3 cellular contexts compared by ENCODE assay signal in genomic region chr3:98148751-98149150, GRCh38. TPM values are rescaled to one million over a fixed set of nuclear protein-coding genes. Genes with fewer than 3 reads are reported as not detected.
"Had no signal": no experiment of that assay in that cellular context is flagged by ENCODE, and none has a peak within 500 bp of the region (broad histone marks: within the 10 kb centered on the region; RNA-seq: fewer than 3 reads in every experiment).

No MANE protein-coding gene starts in this region.

- ATAC-seq: GM12878 had no signal

- DNase-seq: GDM1, GF-D8 had no signal

- H3K4me3 ChIP-seq: GM12878 had no signal

RNA-seq across cellular contexts. Expression of gene OR5H14, which starts 1.5 kb away (rescaled TPM):
- polyA plus RNA-seq: GM12878 had no signal

RNA-seq across cellular contexts. Expression of gene OR5H15, which starts 17.7 kb away (rescaled TPM):
- polyA plus RNA-seq: GM12878 had no signal

RNA-seq across cellular contexts. Expression of gene OR5H1, which starts 18.2 kb away (rescaled TPM):
- polyA plus RNA-seq: GM12878 had no signal
